25 cellular contexts compared by ENCODE assay signal in the genomic region with DNA sequence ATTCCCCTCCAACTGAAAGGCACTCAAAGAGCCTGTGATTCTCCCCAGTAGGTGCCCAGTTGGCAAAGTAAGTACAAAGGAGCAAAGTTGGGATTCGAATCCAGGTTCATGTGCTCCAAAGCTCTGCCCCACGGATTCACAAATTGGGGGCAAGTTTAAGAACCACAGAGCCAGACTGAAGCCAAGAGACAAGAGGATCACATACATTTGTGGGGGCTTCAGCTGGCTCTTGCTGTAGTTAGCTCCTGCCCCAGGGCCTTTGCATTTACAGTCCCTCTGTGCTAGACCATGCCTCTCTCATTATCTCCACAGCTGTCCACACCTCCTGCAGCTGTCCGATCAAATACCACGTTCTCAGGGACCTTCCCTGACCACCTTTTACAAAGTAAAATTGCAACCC. TPM values are rescaled to one million over a fixed set of nuclear protein-coding genes. Genes with fewer than 3 reads are reported as not detected.
"Had no signal": no experiment of that assay in that cellular context is flagged by ENCODE, and none has a peak within 500 bp of the region (broad histone marks: within the 10 kb centered on the region; RNA-seq: fewer than 3 reads in every experiment).

No MANE protein-coding gene starts in this region.

- H3K9me3 ChIP-seq: MG63, SK-N-SH had no signal

- DNase-seq: Karpas-422; KG1; MG63; NCI-H1092; NCI-H1105 treated with DMSO at 0.1 percent for 48 hours; NCI-H1417 treated with DMSO at 0.1 percent for 48 hours; NCI-H146; NCI-H1694 treated with DMSO at 0.1 percent for 48 hours; NCI-H1930; NCI-H2081; NCI-H2107; NCI-H2227 treated with DMSO at 0.1 percent for 48 hours; NCI-H524; NCI-H526 treated with DMSO at 0.1 percent for 48 hours; NCI-H748 treated with DMSO at 0.1 percent for 48 hours; NK-92 treated with Interleukin-12 subunit alpha and Interleukin-12 subunit beta, amount 100 ng/mL, for 24 hours; PC-3; SHP77; SK-N-SH had no signal

- ATAC-seq: Panc1, PC-3 had no signal

- H3K4me2 ChIP-seq: SK-N-SH had no signal

- H3K27me3 ChIP-seq: MG63 had no signal

- H3K9ac ChIP-seq: SK-N-SH had no signal

- H3K27ac ChIP-seq: RWPE1 had no signal

- H3K36me3 ChIP-seq: MG63 had no signal

- H3K4me3 ChIP-seq: MG63 had no signal

RNA-seq across cellular contexts. Expression of a gene that starts 18.8 kb away (rescaled TPM):
- total RNA-seq: HT-29, NCI-H460, OCI-LY7, PC-3, SK-MEL-5 had no signal
- polyA plus RNA-seq: SK-N-SH had no signal
